ENCODE assay signal across 12 cellular contexts in the genomic region with DNA sequence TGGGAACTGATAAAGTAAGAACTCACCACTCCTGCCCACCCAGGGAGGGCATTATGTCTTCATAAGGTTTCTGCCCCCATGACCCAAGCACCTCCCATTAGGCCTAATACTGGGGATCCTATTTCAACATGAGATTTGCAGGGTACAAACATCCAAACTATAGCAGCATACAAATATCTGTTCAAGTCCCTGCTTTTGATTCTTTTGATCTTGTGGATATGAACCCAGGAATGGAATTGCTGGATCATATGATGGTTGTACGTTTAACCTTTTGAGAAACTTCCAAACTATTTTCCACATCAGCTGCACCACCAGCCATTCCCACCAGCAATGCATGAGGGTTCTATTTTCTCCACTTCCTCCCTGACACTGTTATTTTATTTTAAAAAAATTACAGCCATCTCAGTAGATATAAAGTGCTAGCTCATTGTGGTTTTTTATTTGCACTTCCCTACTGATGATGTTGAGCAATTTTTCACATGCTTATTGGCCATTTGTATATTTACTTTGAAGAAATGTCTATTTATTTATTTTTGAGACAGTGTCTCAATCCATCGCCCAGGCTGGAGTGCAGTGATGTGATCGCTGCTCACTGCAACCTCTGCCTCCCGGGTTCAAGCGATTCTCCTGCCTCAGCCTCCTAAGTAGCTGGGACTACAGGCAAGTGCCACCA. TPM values are rescaled to one million over a fixed set of nuclear protein-coding genes. Genes with fewer than 3 reads are reported as not detected.
DNase-seq lines count a peak whose midpoint lies in the region; TF ChIP-seq lines count a peak whose summit lies in the region.
"Had no signal": no experiment of that assay in that cellular context is flagged by ENCODE, and none has a peak within 500 bp of the region (broad histone marks: within the 10 kb centered on the region; RNA-seq: fewer than 3 reads in every experiment).

No MANE protein-coding gene starts in this region.

- no peak overlapping the region for H2BK5ac ChIP-seq in trophoblast cell (ENCODE audit: low read depth, low read length, poor library complexity)

- in situ Hi-C loops in KBM-7 (cut with MboI; ENCODE audit: low pct_unique_long_range_greater_than_20kb, low sequenced_read_pairs): no loop called here
- in situ Hi-C loops in GM13977 (cut with MboI; ENCODE audit: low pct_unique_long_range_greater_than_20kb, low sequenced_read_pairs, unreplicated experiment): no loop called here

- no CpG with 5 or more reads among the region's 5 CpGs for WGBS in trophoblast cell (ENCODE audit: extremely low coverage, insufficient coverage, insufficient read length)

- H3K4me2 ChIP-seq in trophoblast cell (ENCODE audit: low read length): no peak overlapping the region

- no peak overlapping the region for H3K4ac ChIP-seq in trophoblast cell (ENCODE audit: low read depth, low read length)

- DNase-seq in KBM-7: peak; percentile 46
- DNase-seq in adipocyte (ENCODE audit: low read depth): peak; percentile 57
- peak; percentile 41 for DNase-seq in stromal cell of bone marrow (ENCODE audit: low read depth)
- DNase-seq in Ammon's horn (ENCODE audit: low spot score): no peak
- no peak for DNase-seq in cerebellum (ENCODE audit: low spot score)
- no peak for DNase-seq in GM13977 (ENCODE audit: low spot score)
- DNase-seq in trophoblast cell: no peak
- DNase-seq: activated effector memory CD4-positive, alpha-beta T cell treated with Interleukin-2 at 50 U/mL for 16 hours; H9; NCI-H1436; nucleus accumbens had no signal

- H3K9me3 ChIP-seq in adipocyte (ENCODE audit: control insufficient read depth, low read length): no peaks in the 10 kb centered on the region
- H3K9me3 ChIP-seq in trophoblast cell (ENCODE audit: insufficient read depth, low read depth, low read length): no peaks in the 10 kb centered on the region

- H3K23ac ChIP-seq in trophoblast cell (ENCODE audit: low read length): no peak overlapping the region

- H3K27me3 ChIP-seq in adipocyte (replicated peaks; ENCODE audit: control insufficient read depth, insufficient read depth, low read length) (no peaks in the 10 kb centered on the region), layer of hippocampus (ENCODE audit: control insufficient read depth, insufficient read depth, low read length) (no peaks in the 10 kb centered on the region), trophoblast cell (ENCODE audit: insufficient read depth, low read length) (no peaks in the 10 kb centered on the region)

- no peak overlapping the region for H4K8ac ChIP-seq in trophoblast cell (ENCODE audit: low read depth, low read length)

- H2AK5ac ChIP-seq in trophoblast cell (ENCODE audit: low read length): no peak overlapping the region

- no peaks in the 10 kb centered on the region for H3K79me1 ChIP-seq in trophoblast cell (ENCODE audit: low read length)

- H2AFZ ChIP-seq in trophoblast cell (ENCODE audit: insufficient read depth, low read length, poor library complexity): no peak overlapping the region

- no peak overlapping the region for H4K91ac ChIP-seq in trophoblast cell (ENCODE audit: low read depth, low read length)

- H3K9ac ChIP-seq in adipocyte (ENCODE audit: low read length) (peak overlapping the region; percentile 2), trophoblast cell (ENCODE audit: low read length) (no peak overlapping the region)

- H3K4me1 ChIP-seq in adipocyte (ENCODE audit: control insufficient read depth, insufficient read depth, low read length): peaks cover 18% of the 10 kb centered on the region
- H3K4me1 ChIP-seq in trophoblast cell (ENCODE audit: control insufficient read depth in 1 of 2, insufficient read depth in 2 of 2, low read length in 2 of 2): no peaks in the 10 kb centered on the region

- no peak overlapping the region for H3K18ac ChIP-seq in trophoblast cell (ENCODE audit: low read length)

- H2BK12ac ChIP-seq in trophoblast cell (ENCODE audit: low read length): no peak overlapping the region

- H3K14ac ChIP-seq in trophoblast cell (ENCODE audit: low read length): no peak overlapping the region

- H3K4me3 ChIP-seq in adipocyte (ENCODE audit: low read length) (no peak overlapping the region), trophoblast cell (ENCODE audit: low read depth, low read length) (no peak overlapping the region)

- no peak overlapping the region for H2BK120ac ChIP-seq in trophoblast cell (ENCODE audit: insufficient read depth, low read length, poor library complexity)

- H4K12ac ChIP-seq in trophoblast cell (ENCODE audit: low read depth, low read length): no peak overlapping the region

- peak overlapping the region; percentile 38 for H3K27ac ChIP-seq in layer of hippocampus (ENCODE audit: low read depth, low read length)
- H3K27ac ChIP-seq in trophoblast cell (ENCODE audit: low read depth, low read length): no peak overlapping the region

- no peak for TF ChIP-seq CTCF in GM13977 (IDR thresholded peaks at IDR 0.05; ENCODE audit: extremely low read depth, insufficient read depth, missing control alignments)

- H3K36me3 ChIP-seq in adipocyte (ENCODE audit: control insufficient read depth, insufficient read depth, low read length, severe bottlenecking) (peaks cover 4% of the 10 kb centered on the region), trophoblast cell (ENCODE audit: control insufficient read depth in 1 of 2, insufficient read depth in 2 of 2, low read length in 2 of 2) (no peaks in the 10 kb centered on the region)

- no peaks in the 10 kb centered on the region for H3K79me2 ChIP-seq in trophoblast cell (ENCODE audit: control insufficient read depth, insufficient read depth, low read length, poor library complexity)

RNA-seq across cellular contexts. Expression of a gene that starts 7.1 kb away (rescaled TPM):
- total RNA-seq in cerebellum: 5.7 TPM
- polyA plus RNA-seq in trophoblast cell (2013): 7.4 and 8.0 TPM in 2 replicates

RNA-seq across cellular contexts. Expression of a gene that starts 13.3 kb away (rescaled TPM):
- 14.5 TPM for total RNA-seq in cerebellum
- 143 and 154 TPM in 2 replicates for polyA plus RNA-seq in trophoblast cell (2013)

RNA-seq across cellular contexts. Expression of a gene that starts 54.9 kb away (rescaled TPM):
- 23.0 TPM for total RNA-seq in cerebellum
- 11.8 and 12.4 TPM in 2 replicates for polyA plus RNA-seq in trophoblast cell (2013)

Comparison
In these comparisons a context has a peak if more than half of its experiments do, and no peak if none do; other contexts are left out.
1. DNase-seq: peak in KBM-7 (single experiment), adipocyte (single experiment) and stromal cell of bone marrow (single experiment); none in Ammon's horn (single experiment), cerebellum (single experiment), GM13977 (single experiment) and trophoblast cell (0 of 2).